18 cellular contexts compared by ENCODE assay signal in the genomic region with DNA sequence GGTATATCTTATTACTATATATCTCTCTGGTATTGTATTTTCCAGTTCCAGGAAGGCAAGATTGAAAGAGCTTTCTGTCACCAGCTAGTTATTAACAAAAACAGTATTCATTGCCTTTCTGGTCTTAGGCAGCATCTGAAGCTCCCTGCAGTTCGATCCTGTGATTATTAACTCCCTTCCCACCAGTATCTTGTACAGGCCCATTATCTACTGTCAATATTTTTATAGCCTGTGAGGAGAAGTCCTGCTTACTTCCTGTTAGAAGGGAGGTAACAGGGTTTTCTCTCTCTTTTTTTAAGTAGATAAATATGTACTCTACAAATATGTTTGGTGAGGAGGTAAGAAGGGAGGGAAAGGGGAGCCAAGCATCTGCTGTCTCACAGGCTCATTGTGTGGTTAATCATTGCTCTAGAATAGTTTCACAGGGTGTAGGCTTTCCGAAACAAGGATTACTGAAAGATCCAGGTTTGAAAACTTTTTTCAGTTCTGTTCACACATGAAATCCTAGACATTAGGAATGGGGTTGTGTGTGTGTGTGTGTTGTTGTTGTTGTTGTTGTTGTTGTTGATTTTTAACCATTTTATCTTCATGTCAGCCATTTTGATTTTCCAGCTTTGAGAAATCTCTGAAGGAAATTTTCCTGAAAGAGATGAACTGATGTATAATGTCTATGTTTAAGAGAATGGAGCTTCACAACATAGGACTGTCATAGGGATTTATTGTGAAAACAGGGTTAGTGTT. TPM values are rescaled to one million over a fixed set of nuclear protein-coding genes. Genes with fewer than 3 reads are reported as not detected.
DNase-seq lines count a peak whose midpoint lies in the region; ATAC-seq and FAIRE-seq lines count a peak whose summit lies in the region.
"Had no signal": no experiment of that assay in that cellular context is flagged by ENCODE, and none has a peak within 500 bp of the region (broad histone marks: within the 10 kb centered on the region; RNA-seq: fewer than 3 reads in every experiment).

No MANE protein-coding gene starts in this region.

- POLR2A ChIA-PET in naive thymus-derived CD8-positive, alpha-beta T cell (lab: Charles Lee) = no interaction called here

- no peak overlapping the region for H3K27ac Mint-ChIP-seq in naive thymus-derived CD8-positive, alpha-beta T cell
- no peak overlapping the region for H3K27ac Mint-ChIP-seq in activated T-helper 17 cell treated with anti-CD3 and anti-CD28 coated beads, Interleukin-2, amount 50 U/mL, for 72 hours
- H3K27ac Mint-ChIP-seq: activated naive CD4-positive, alpha-beta T cell treated with anti-CD3 and anti-CD28 coated beads, Interleukin-2, amount 50 U/mL, for 24 hours; natural killer cell treated with Interleukin-12 subunit alpha and Interleukin-12 subunit beta and Interleukin-15 and Interleukin-18, amount 100 ng/mL, for 72 hours; stimulated activated naive CD8-positive, alpha-beta T cell treated with anti-CD3 and anti-CD28 coated beads, Interleukin-15, Interleukin-2, amounts not matched to agents 100 ng/mL and 50 ng/mL, for 24 hours; WTC11 had no signal

- no peak overlapping the region for H3K4me3 Mint-ChIP-seq in naive thymus-derived CD8-positive, alpha-beta T cell
- H3K4me3 Mint-ChIP-seq in activated T-helper 17 cell treated with anti-CD3 and anti-CD28 coated beads, Interleukin-2, amount 50 U/mL, for 72 hours = no peak overlapping the region
- H3K4me3 Mint-ChIP-seq: activated naive CD4-positive, alpha-beta T cell treated with anti-CD3 and anti-CD28 coated beads, Interleukin-2, amount 50 U/mL, for 24 hours; natural killer cell treated with Interleukin-12 subunit alpha and Interleukin-12 subunit beta and Interleukin-15 and Interleukin-18, amount 100 ng/mL, for 72 hours; stimulated activated naive CD8-positive, alpha-beta T cell treated with anti-CD3 and anti-CD28 coated beads, Interleukin-15, Interleukin-2, amounts not matched to agents 100 ng/mL and 50 ng/mL, for 24 hours; WTC11 had no signal

- H3K36me3 Mint-ChIP-seq in naive thymus-derived CD8-positive, alpha-beta T cell = peaks cover 0 to 4% (median 0%) of the 10 kb centered on the region in 3 donors
- H3K36me3 Mint-ChIP-seq in activated T-helper 17 cell treated with anti-CD3 and anti-CD28 coated beads, Interleukin-2, amount 50 U/mL, for 72 hours (ENCODE audit: low read depth) = no peaks in the 10 kb centered on the region
- H3K36me3 Mint-ChIP-seq: activated naive CD4-positive, alpha-beta T cell treated with anti-CD3 and anti-CD28 coated beads, Interleukin-2, amount 50 U/mL, for 24 hours; natural killer cell treated with Interleukin-12 subunit alpha and Interleukin-12 subunit beta and Interleukin-15 and Interleukin-18, amount 100 ng/mL, for 72 hours; WTC11 had no signal

- H3K9me3 Mint-ChIP-seq in naive thymus-derived CD8-positive, alpha-beta T cell = peaks cover 0 to 18% (median 4%) of the 10 kb centered on the region in 9 donors
- H3K9me3 Mint-ChIP-seq in activated T-helper 17 cell treated with anti-CD3 and anti-CD28 coated beads, Interleukin-2, amount 50 U/mL, for 72 hours = peaks cover 11% of the 10 kb centered on the region
- H3K9me3 Mint-ChIP-seq: stimulated activated naive CD8-positive, alpha-beta T cell treated with anti-CD3 and anti-CD28 coated beads, Interleukin-15, Interleukin-2, amounts not matched to agents 100 ng/mL and 50 ng/mL, for 24 hours; WTC11 had no signal

- DNase-seq in left colon = no peak
- no peak for DNase-seq in activated CD4-positive, alpha-beta T cell treated with anti-CD3 and anti-CD28 coated beads, Interleukin-2, amount 50 U/mL, for 1 hour
- no peak for DNase-seq in naive thymus-derived CD8-positive, alpha-beta T cell
- no peak for DNase-seq in frontal cortex (ENCODE audit: low spot score in 2 of 2)
- DNase-seq: DMS79 treated with DMSO at 0.1 percent for 48 hours, kidney glomerular epithelial cell, right cardiac atrium had no signal

- intact Hi-C loops in left colon (cut with DNase I, micrococcal nuclease) = no loop called here

- FAIRE-seq in frontal cortex (lab: Jason Lieb, UNC) = no peak

- H3K4me1 Mint-ChIP-seq in naive thymus-derived CD8-positive, alpha-beta T cell = no peaks in the 10 kb centered on the region
- no peaks in the 10 kb centered on the region for H3K4me1 Mint-ChIP-seq in activated T-helper 17 cell treated with anti-CD3 and anti-CD28 coated beads, Interleukin-2, amount 50 U/mL, for 72 hours
- H3K4me1 Mint-ChIP-seq: activated naive CD4-positive, alpha-beta T cell treated with anti-CD3 and anti-CD28 coated beads, Interleukin-2, amount 50 U/mL, for 24 hours; WTC11 had no signal

- peaks cover 0 to 27% (median 10%) of the 10 kb centered on the region in 5 donors for H3K27me3 Mint-ChIP-seq in naive thymus-derived CD8-positive, alpha-beta T cell
- peaks cover 14% of the 10 kb centered on the region for H3K27me3 Mint-ChIP-seq in activated T-helper 17 cell treated with anti-CD3 and anti-CD28 coated beads, Interleukin-2, amount 50 U/mL, for 72 hours
- H3K27me3 Mint-ChIP-seq: natural killer cell treated with Interleukin-12 subunit alpha and Interleukin-12 subunit beta and Interleukin-15 and Interleukin-18, amount 100 ng/mL, for 72 hours had no signal

- ATAC-seq in GM18861 (IDR thresholded peaks at IDR 0.05; ENCODE audit: unreplicated experiment) (peak; percentile 77), GM21717 (IDR thresholded peaks at IDR 0.05; ENCODE audit: unreplicated experiment) (peak; percentile 56), HG03432 (IDR thresholded peaks at IDR 0.05; ENCODE audit: unreplicated experiment) (peak; percentile 67), left colon (peak; percentile 92)
- ATAC-seq in naive thymus-derived CD8-positive, alpha-beta T cell = no peak
- no peak for ATAC-seq in activated T-helper 17 cell treated with anti-CD3 and anti-CD28 coated beads, Interleukin-2, amount 50 U/mL, for 72 hours (replicated peaks)
- ATAC-seq: natural killer cell treated with Interleukin-12 subunit alpha and Interleukin-12 subunit beta and Interleukin-15 and Interleukin-18, amount 100 ng/mL, for 72 hours; right cardiac atrium; WTC11 had no signal

RNA-seq across cellular contexts. Expression of gene ATOH1, which starts 14.1 kb away (rescaled TPM):
- total RNA-seq in left colon (10 to 100 TPM; 73.2 to 87.8 TPM), frontal cortex (not detected)
- not detected for total RNA-seq in naive thymus-derived CD8-positive, alpha-beta T cell
- not detected for polyA plus RNA-seq in naive thymus-derived CD8-positive, alpha-beta T cell
- not detected for total RNA-seq in activated T-helper 17 cell treated with anti-CD3 and anti-CD28 coated beads, Interleukin-2, amount 50 U/mL, for 72 hours
- total RNA-seq: cardiac muscle cell; H4; LHCN-M2; natural killer cell treated with Interleukin-12 subunit alpha and Interleukin-12 subunit beta and Interleukin-15 and Interleukin-18, amount 100 ng/mL, for 72 hours had no signal
- polyA plus RNA-seq: cardiac muscle cell had no signal

Comparison
In these comparisons a context has a peak if more than half of its experiments do, and no peak if none do; other contexts are left out.
1. ATAC-seq: peak in GM18861 (single experiment), GM21717 (single experiment), HG03432 (single experiment) and left colon (single experiment); none in naive thymus-derived CD8-positive, alpha-beta T cell (0 of 2) and activated T-helper 17 cell treated with anti-CD3 and anti-CD28 coated beads, Interleukin-2, amount 50 U/mL, for 72 hours (single experiment).
2. RNA of gene ATOH1, which starts 14.1 kb away (total RNA-seq): 73.2 to 87.8 TPM in left colon; not detected in naive thymus-derived CD8-positive, alpha-beta T cell, not detected in activated T-helper 17 cell treated with anti-CD3 and anti-CD28 coated beads, Interleukin-2, amount 50 U/mL, for 72 hours and not detected in frontal cortex (single experiment); every median in the first group is over 10 times any median in the second.